Comparison of ENCODE assay signal across 8 cellular contexts in genomic region chr1:24743404-24744211, GRCh38. TPM values are rescaled to one million over a fixed set of nuclear protein-coding genes. Genes with fewer than 3 reads are reported as not detected.
DNase-seq lines count a peak whose midpoint lies in the region; ATAC-seq and TF ChIP-seq lines count a peak whose summit lies in the region.

No MANE protein-coding gene starts in this region.

- H3K9me3 Mint-ChIP-seq in T-helper 1 cell treated with Interleukin-12 subunit alpha and Interleukin-12 subunit beta and Interleukin-4 antibody, amounts not matched to agents 30 μg/mL and 1 μg/mL, for 36 hours = no peaks in the 10 kb centered on the region

- peak; percentile 66 for TF ChIP-seq POLR2A in Raji (IDR thresholded peaks at IDR 0.05; ENCODE audit: insufficient read depth, low read depth, low read length)

- H3K27ac Mint-ChIP-seq in T-helper 1 cell treated with Interleukin-12 subunit alpha and Interleukin-12 subunit beta and Interleukin-4 antibody, amounts not matched to agents 30 μg/mL and 1 μg/mL, for 36 hours = no peak overlapping the region

- H3K27me3 Mint-ChIP-seq in T-helper 1 cell treated with Interleukin-12 subunit alpha and Interleukin-12 subunit beta and Interleukin-4 antibody, amounts not matched to agents 30 μg/mL and 1 μg/mL, for 36 hours (ENCODE audit: low read depth) = peaks cover 8% of the 10 kb centered on the region

- no peak for ATAC-seq in HG03108 (IDR thresholded peaks at IDR 0.05; ENCODE audit: unreplicated experiment)

- peak overlapping the region; percentile 28 for H3K4me3 ChIP-seq in fibroblast of the aortic adventitia (ENCODE audit: low read depth, low read length)
- H3K4me3 ChIP-seq in skeletal muscle cell (ENCODE audit: low read depth, low read length) = peak overlapping the region; percentile 6

- TF ChIP-seq CTCF in fibroblast of the aortic adventitia (IDR thresholded peaks at IDR 0.05; ENCODE audit: insufficient read depth, low read length) = no peak

- DNase-seq in T-helper 1 cell (no peak), fibroblast of the aortic adventitia (ENCODE audit: low read depth) (peak; percentile 70), skeletal muscle cell (ENCODE audit: low read depth) (no peak), DMS153 (lab: John Stamatoyannopoulos, UW) (no peak)
- DNase-seq in stimulated activated CD4-positive, alpha-beta T cell treated with anti-CD3 and anti-CD28 coated beads, Interleukin-1b, Interleukin-23, amount 100 ng/mL, for 48 hours = no peak

- H3K4me1 Mint-ChIP-seq in T-helper 1 cell treated with Interleukin-12 subunit alpha and Interleukin-12 subunit beta and Interleukin-4 antibody, amounts not matched to agents 30 μg/mL and 1 μg/mL, for 36 hours (ENCODE audit: low read depth) = peaks cover 33% of the 10 kb centered on the region

- no peaks in the 10 kb centered on the region for H3K36me3 Mint-ChIP-seq in T-helper 1 cell treated with Interleukin-12 subunit alpha and Interleukin-12 subunit beta and Interleukin-4 antibody, amounts not matched to agents 30 μg/mL and 1 μg/mL, for 36 hours (ENCODE audit: low read depth)

- peak overlapping the region; percentile 31 for H3K4me3 Mint-ChIP-seq in T-helper 1 cell treated with Interleukin-12 subunit alpha and Interleukin-12 subunit beta and Interleukin-4 antibody, amounts not matched to agents 30 μg/mL and 1 μg/mL, for 36 hours

RNA-seq across cellular contexts. Expression of gene CLIC4, which starts 1.6 kb away (rescaled TPM):
- total RNA-seq in fibroblast of the aortic adventitia (ENCODE audit: low replicate concordance) = 571 and 966 TPM in 2 replicates
